In genomic region chr12:100348657-100349454, GRCh38 we compare ENCODE assay signal across 8 cellular contexts. TPM values are rescaled to one million over a fixed set of nuclear protein-coding genes. Genes with fewer than 3 reads are reported as not detected.
DNase-seq lines count a peak whose midpoint lies in the region; ATAC-seq, FAIRE-seq and TF ChIP-seq lines count a peak whose summit lies in the region.

No MANE protein-coding gene starts in this region.

- H3K36me3 Mint-ChIP-seq in CD4-positive, alpha-beta memory T cell: no peaks in the 10 kb centered on the region

- H3K9me3 Mint-ChIP-seq in CD4-positive, alpha-beta memory T cell: no peaks in the 10 kb centered on the region

- ATAC-seq in HG02885 (IDR thresholded peaks at IDR 0.05; ENCODE audit: poor library complexity, unreplicated experiment): no peak

- no peaks in the 10 kb centered on the region for H3K9me2 ChIP-seq in neural cell (ENCODE audit: insufficient read depth, low read length)

- H3K36me3 ChIP-seq in bronchial epithelial cell (ENCODE audit: control insufficient read depth, insufficient read depth, low read length) (no peaks in the 10 kb centered on the region), neural cell (ENCODE audit: insufficient read depth, low read length) (no peaks in the 10 kb centered on the region), vagina (no peaks in the 10 kb centered on the region)
- no peaks in the 10 kb centered on the region for H3K36me3 ChIP-seq in CD4-positive, alpha-beta memory T cell (ENCODE audit: insufficient read depth, low read length)

- H4K20me1 ChIP-seq in neural cell (ENCODE audit: insufficient read depth): no peaks in the 10 kb centered on the region

- H3K4me3 Mint-ChIP-seq in CD4-positive, alpha-beta memory T cell: no peak overlapping the region

- H3K4me1 ChIP-seq in CD4-positive, alpha-beta memory T cell (ENCODE audit: insufficient read depth, low read length): no peaks in the 10 kb centered on the region
- no peaks in the 10 kb centered on the region for H3K4me1 ChIP-seq in vagina

- intact Hi-C loops in CD4-positive, alpha-beta memory T cell (cut with micrococcal nuclease): no loop called here
- intact Hi-C loops in vagina (cut with DNase I): no loop called here

- no peak overlapping the region for H2AFZ ChIP-seq in neural cell (ENCODE audit: low read depth, low read length)

- CTCF ChIA-PET in CD4-positive, alpha-beta memory T cell (lab: Charles Lee; ENCODE audit: partially characterized antibody): interaction anchor here (1.0 kb wide), 1 partner anchor 15 kb away, joined by 3 read pairs; no protein-coding TSS in a partner anchor

- no peak overlapping the region for H3K27ac ChIP-seq in neural cell (ENCODE audit: low read length)
- H3K27ac ChIP-seq in CD4-positive, alpha-beta memory T cell (ENCODE audit: low read depth, low read length): no peak overlapping the region
- no peak overlapping the region for H3K27ac ChIP-seq in coronary artery
- no peak overlapping the region for H3K27ac ChIP-seq in vagina

- no peaks in the 10 kb centered on the region for H3K4me1 Mint-ChIP-seq in CD4-positive, alpha-beta memory T cell

- no peaks in the 10 kb centered on the region for H3K27me3 ChIP-seq in bronchial epithelial cell (ENCODE audit: control insufficient read depth, insufficient read depth, low read length)
- H3K27me3 ChIP-seq in neural cell (ENCODE audit: insufficient read depth, low read depth, low read length): no peaks in the 10 kb centered on the region
- no peaks in the 10 kb centered on the region for H3K27me3 ChIP-seq in CD4-positive, alpha-beta memory T cell (ENCODE audit: insufficient read depth, low read length)
- H3K27me3 ChIP-seq in vagina: no peaks in the 10 kb centered on the region

- H3K4me3 ChIP-seq in GM12865 (ENCODE audit: low read depth, low read length): no peak overlapping the region
- H3K4me3 ChIP-seq in bronchial epithelial cell (ENCODE audit: low read depth, low read length): no peak overlapping the region
- no peak overlapping the region for H3K4me3 ChIP-seq in neural cell (ENCODE audit: low read length)
- no peak overlapping the region for H3K4me3 ChIP-seq in CD4-positive, alpha-beta memory T cell (ENCODE audit: low read length in 2 of 2)
- no peak overlapping the region for H3K4me3 ChIP-seq in coronary artery
- no peak overlapping the region for H3K4me3 ChIP-seq in vagina

- no peaks in the 10 kb centered on the region for H3F3A ChIP-seq in neural cell (ENCODE audit: insufficient read depth, low read length, poor library complexity, severe bottlenecking)

- TF ChIP-seq CTCF in GM12865 (IDR thresholded peaks at IDR 0.05; ENCODE audit: insufficient read depth, low read depth, low read length, missing control alignments) (peak; percentile 5), bronchial epithelial cell (IDR thresholded peaks at IDR 0.05; ENCODE audit: insufficient read depth, low read length, severe bottlenecking) (no peak), neural cell (IDR thresholded peaks at IDR 0.05; ENCODE audit: poor library complexity, severe bottlenecking) (peak; percentile 90), coronary artery (IDR thresholded peaks at IDR 0.05) (no peak), vagina (IDR thresholded peaks at IDR 0.05) (peak in 1 of 3 experiments; percentile 20)

- H3K27me3 Mint-ChIP-seq in CD4-positive, alpha-beta memory T cell: peaks cover 0 to 4% of the 10 kb centered on the region in 2 donors

- peak overlapping the region in 2 of 7 donors; percentile 16 to 17 for H3K27ac Mint-ChIP-seq in CD4-positive, alpha-beta memory T cell

- H3K9ac ChIP-seq in neural cell (ENCODE audit: low read length): no peak overlapping the region

- H3K4me2 ChIP-seq in neural cell (ENCODE audit: low read length): no peak overlapping the region

- peak; percentile 92 for TF ChIP-seq RAD21 in neural cell (conservative IDR thresholded peaks at IDR 0.05)

- DNase-seq in GM12865 (ENCODE audit: low read depth): peak; percentile 6
- DNase-seq in NCI-H2029 treated with DMSO at 0.1 percent for 48 hours (lab: John Stamatoyannopoulos, UW): peak; percentile 26
- peak; percentile 43 for DNase-seq in bronchial epithelial cell (ENCODE audit: low read depth)
- no peak for DNase-seq in CD4-positive, alpha-beta memory T cell
- no peak for DNase-seq in coronary artery (ENCODE audit: low spot score)
- DNase-seq in vagina (ENCODE audit: extremely low spot score in 2 of 2): no peak

- FAIRE-seq in bronchial epithelial cell (lab: Jason Lieb, UNC): no peak

- POLR2A ChIA-PET in CD4-positive, alpha-beta memory T cell (lab: Charles Lee; ENCODE audit: partially characterized antibody): no interaction called here

- H3K9me3 ChIP-seq in neural cell (ENCODE audit: low read length) (no peaks in the 10 kb centered on the region), vagina (no peaks in the 10 kb centered on the region)
- H3K9me3 ChIP-seq in CD4-positive, alpha-beta memory T cell (ENCODE audit: control insufficient read depth in 1 of 2, low read length in 2 of 2): no peaks in the 10 kb centered on the region

- no peaks in the 10 kb centered on the region for H3K79me2 ChIP-seq in neural cell (replicated peaks; ENCODE audit: insufficient read depth, low read length)

- no peak for TF ChIP-seq POLR2A in vagina (IDR thresholded peaks at IDR 0.05)

- TF ChIP-seq EP300 in neural cell (conservative IDR thresholded peaks at IDR 0.05; ENCODE audit: poor library complexity, severe bottlenecking): no peak

TF ChIP-seq in neural cell, 6 proteins besides CTCF, POLR2A, EP300 and RAD21:
- TF ChIP-seq EZH2 (IDR thresholded peaks at IDR 0.05; ENCODE audit: borderline replicate concordance, insufficient read depth, low read length, poor library complexity, severe bottlenecking): no peak
- peak; percentile 91 for TF ChIP-seq SMC3 (conservative IDR thresholded peaks at IDR 0.05; ENCODE audit: poor library complexity)
- TF ChIP-seq POLR2AphosphoS5 (IDR thresholded peaks at IDR 0.05): no peak

RNA-seq across cellular contexts. Expression of gene SLC17A8, which starts 8.0 kb away (rescaled TPM):
- total RNA-seq in bronchial epithelial cell (not detected in 2 replicates), vagina (not detected)
- 0.08 and 0.22 TPM in 2 replicates for polyA plus RNA-seq in neural cell
- 0.23 and 0.24 TPM in 2 replicates for polyA minus RNA-seq in neural cell
- total RNA-seq in CD4-positive, alpha-beta memory T cell: not detected
- not detected for polyA plus RNA-seq in CD4-positive, alpha-beta memory T cell

Comparison
In these comparisons a context has a peak if more than half of its experiments do, and no peak if none do; other contexts are left out.
1. DNase-seq: peak in GM12865 (single experiment), NCI-H2029 treated with DMSO at 0.1 percent for 48 hours (single experiment) and bronchial epithelial cell (single experiment); none in CD4-positive, alpha-beta memory T cell (0 of 5), coronary artery (single experiment) and vagina (0 of 2).
2. CTCF ChIP-seq: peak in GM12865 (single experiment) and neural cell (single experiment); none in bronchial epithelial cell (single experiment) and coronary artery (single experiment).